Comparison of ENCODE assay signal across 38 cellular contexts in genomic region chr7:45894665-45895062, GRCh38. TPM values are rescaled to one million over a fixed set of nuclear protein-coding genes. Genes with fewer than 3 reads are reported as not detected.
"Had no signal": no experiment of that assay in that cellular context is flagged by ENCODE, and none has a peak within 500 bp of the region (broad histone marks: within the 10 kb centered on the region; RNA-seq: fewer than 3 reads in every experiment).

No MANE protein-coding gene starts in this region.

- ATAC-seq: activated CD8-positive, alpha-beta T cell treated with anti-CD3 and anti-CD28 coated beads for 36 hours; activated naive CD4-positive, alpha-beta T cell treated with anti-CD3 and anti-CD28 coated beads, Interleukin-2, amount 50 U/mL, for 72 hours; activated T-cell treated with anti-CD3 and anti-CD28 coated beads, Interleukin-2, amount 50 U/mL, for 4 hours; activated T-cell treated with anti-CD3 and anti-CD28 coated beads, Interleukin-2, amount 50 U/mL, for 72 hours; activated T-helper 17 cell treated with anti-CD3 and anti-CD28 coated beads, Interleukin-2, amount 50 U/mL, for 72 hours; body of pancreas; T-cell had no signal

- H3K9me3 ChIP-seq: adrenal gland, body of pancreas, breast epithelium had no signal

- H3K4me1 Mint-ChIP-seq: activated B cell treated with CpG ODN at 0.5 μM for 24 hours; activated CD4-positive, alpha-beta T cell treated with anti-CD3 and anti-CD28 coated beads, Interleukin-2, amount 10 ng/mL, durations not matched to agents 24 days and 14 days; activated naive CD4-positive, alpha-beta T cell treated with anti-CD3 and anti-CD28 coated beads, Interleukin-2, amount 10 ng/mL, durations not matched to agents 7 days and 5 days; activated naive CD8-positive, alpha-beta T cell treated with anti-CD3 and anti-CD28 coated beads for 36 hours; activated T-helper 17 cell treated with anti-CD3 and anti-CD28 coated beads, Interleukin-2, amount 50 U/mL, for 72 hours; T-cell had no signal

- FAIRE-seq: astrocyte, TTC549 had no signal

- H3K27ac Mint-ChIP-seq: activated B cell treated with CpG ODN at 0.5 μM for 24 hours; activated CD4-positive, alpha-beta memory T cell treated with anti-CD3 and anti-CD28 coated beads for 36 hours; activated CD4-positive, alpha-beta T cell treated with anti-CD3 and anti-CD28 coated beads, Interleukin-2, amount 10 ng/mL, durations not matched to agents 24 days and 14 days; activated CD8-positive, alpha-beta T cell treated with anti-CD3 and anti-CD28 coated beads for 36 hours; activated naive CD4-positive, alpha-beta T cell treated with anti-CD3 and anti-CD28 coated beads, Interleukin-2, amount 10 ng/mL, durations not matched to agents 7 days and 5 days; activated naive CD4-positive, alpha-beta T cell treated with anti-CD3 and anti-CD28 coated beads, Interleukin-2, amount 50 U/mL, for 72 hours; activated naive CD8-positive, alpha-beta T cell treated with anti-CD3 and anti-CD28 coated beads for 36 hours; activated T-cell treated with anti-CD3 and anti-CD28 coated beads, Interleukin-2, amount 50 U/mL, for 72 hours; activated T-helper 1 cell treated with anti-CD3 and anti-CD28 coated beads, Interleukin-12 subunit alpha, Interleukin-12 subunit beta, Interleukin-2, Interleukin-4 antibody, amounts not matched to agents 30 ng/mL and 10 ng/mL and 1 ng/mL, durations not matched to agents 14 hours and 24 hours and 36 hours; activated T-helper 17 cell treated with anti-CD3 and anti-CD28 coated beads, Interleukin-2, amount 50 U/mL, for 72 hours; T-cell; T-helper 2 cell treated with Interferon-gamma antibody and Interleukin-4, amounts not matched to agents 5 μg/mL and 100 μg/mL, for 36 hours had no signal

- H3K36me3 ChIP-seq: adrenal gland, brain microvascular endothelial cell, breast epithelium had no signal

- H3K4me1 ChIP-seq: adrenal gland, body of pancreas, breast epithelium had no signal

- H3K4me3 ChIP-seq: adrenal gland, body of pancreas, breast epithelium had no signal

- H3K27ac ChIP-seq: adrenal gland, body of pancreas, brain microvascular endothelial cell, breast epithelium, VCaP had no signal

- DNase-seq: activated B cell treated with CpG ODN at 0.5 μM for 24 hours; activated CD4-positive, alpha-beta memory T cell treated with anti-CD3 and anti-CD28 coated beads for 36 hours; activated CD4-positive, alpha-beta T cell treated with anti-CD3 and anti-CD28 coated beads for 4 hours; activated CD4-positive, alpha-beta T cell treated with anti-CD3 and anti-CD28 coated beads, Interleukin-2, amount 10 ng/mL, durations not matched to agents 24 days and 14 days; activated CD4-positive, alpha-beta T cell treated with anti-CD3 and anti-CD28 coated beads, Interleukin-2, amount 50 U/mL, for 1 hour; activated CD4-positive, alpha-beta T cell treated with anti-CD3 and anti-CD28 coated beads, Interleukin-2, amount 50 U/mL, for 4 hours; activated CD4-positive, CD25-positive, alpha-beta regulatory T cell treated with anti-CD3 and anti-CD28 coated beads, Interleukin-2, amount 50 U/mL, for 72 hours; activated CD8-positive, alpha-beta memory T cell treated with anti-CD3 and anti-CD28 coated beads, Interleukin-2, amount 50 U/mL, for 4 hours; activated CD8-positive, alpha-beta T cell treated with anti-CD3 and anti-CD28 coated beads for 36 hours; activated gamma-delta T cell; activated naive CD4-positive, alpha-beta T cell treated with anti-CD3 and anti-CD28 coated beads, Interleukin-2, amount 10 ng/mL, durations not matched to agents 7 days and 5 days; activated naive CD4-positive, alpha-beta T cell treated with Interleukin-2 at 50 U/mL for 16 hours; activated naive CD8-positive, alpha-beta T cell treated with anti-CD3 and anti-CD28 coated beads for 36 hours; activated T-cell treated with anti-CD3 and anti-CD28 coated beads for 4 hours; activated T-cell treated with anti-CD3 and anti-CD28 coated beads, Interleukin-2, amount 50 U/mL, for 1 hour; activated T-cell treated with anti-CD3 and anti-CD28 coated beads, Interleukin-2, amount 50 U/mL, for 4 hours; activated T-cell treated with anti-CD3 and anti-CD28 coated beads, Interleukin-2, amount 50 U/mL, for 72 hours; adrenal gland; amniotic stem cell; body of pancreas; brain microvascular endothelial cell; central memory CD4-positive, alpha-beta T cell; T-cell; T-helper 2 cell; T-helper 9 cell had no signal

- H3K4me3 Mint-ChIP-seq: activated B cell treated with CpG ODN at 0.5 μM for 24 hours; activated CD4-positive, alpha-beta memory T cell treated with anti-CD3 and anti-CD28 coated beads for 36 hours; activated CD4-positive, alpha-beta T cell treated with anti-CD3 and anti-CD28 coated beads, Interleukin-2, amount 10 ng/mL, durations not matched to agents 24 days and 14 days; activated CD8-positive, alpha-beta T cell treated with anti-CD3 and anti-CD28 coated beads for 36 hours; activated naive CD4-positive, alpha-beta T cell treated with anti-CD3 and anti-CD28 coated beads, Interleukin-2, amount 10 ng/mL, durations not matched to agents 7 days and 5 days; activated naive CD8-positive, alpha-beta T cell treated with anti-CD3 and anti-CD28 coated beads for 36 hours; activated T-cell treated with anti-CD3 and anti-CD28 coated beads, Interleukin-2, amount 50 U/mL, for 4 hours; activated T-cell treated with anti-CD3 and anti-CD28 coated beads, Interleukin-2, amount 50 U/mL, for 72 hours; activated T-helper 1 cell treated with anti-CD3 and anti-CD28 coated beads, Interleukin-12 subunit alpha, Interleukin-12 subunit beta, Interleukin-2, Interleukin-4 antibody, amounts not matched to agents 30 ng/mL and 10 ng/mL and 1 ng/mL, durations not matched to agents 14 hours and 24 hours and 36 hours; activated T-helper 17 cell treated with anti-CD3 and anti-CD28 coated beads, Interleukin-2, amount 50 U/mL, for 72 hours; T-cell; T-helper 2 cell treated with Interferon-gamma antibody and Interleukin-4, amounts not matched to agents 5 μg/mL and 100 μg/mL, for 36 hours had no signal

- H3K27me3 ChIP-seq: body of pancreas, brain microvascular endothelial cell had no signal

- H3K36me3 Mint-ChIP-seq: activated CD4-positive, alpha-beta memory T cell treated with anti-CD3 and anti-CD28 coated beads for 36 hours; activated naive CD4-positive, alpha-beta T cell treated with anti-CD3 and anti-CD28 coated beads, Interleukin-2, amount 10 ng/mL, durations not matched to agents 7 days and 5 days; activated naive CD4-positive, alpha-beta T cell treated with anti-CD3 and anti-CD28 coated beads, Interleukin-2, amount 50 U/mL, for 72 hours; activated naive CD8-positive, alpha-beta T cell treated with anti-CD3 and anti-CD28 coated beads for 36 hours; T-cell had no signal

RNA-seq across cellular contexts. Expression of gene IGFBP1, which starts 6.4 kb away (rescaled TPM):
- total RNA-seq: activated B cell treated with CpG ODN at 0.5 μM for 24 hours; activated CD4-positive, alpha-beta memory T cell treated with anti-CD3 and anti-CD28 coated beads for 36 hours; activated CD4-positive, alpha-beta T cell treated with anti-CD3 and anti-CD28 coated beads, Interleukin-2, amount 10 ng/mL, durations not matched to agents 24 days and 14 days; activated CD8-positive, alpha-beta memory T cell treated with anti-CD3 and anti-CD28 coated beads for 36 hours; activated CD8-positive, alpha-beta T cell treated with anti-CD3 and anti-CD28 coated beads for 36 hours; activated naive CD4-positive, alpha-beta T cell treated with anti-CD3 and anti-CD28 coated beads, Interleukin-2, amount 50 U/mL, for 72 hours; activated naive CD8-positive, alpha-beta T cell treated with anti-CD3 and anti-CD28 coated beads for 36 hours; activated T-cell treated with anti-CD3 and anti-CD28 coated beads, Interleukin-2, amount 50 U/mL, for 72 hours; activated T-helper 1 cell treated with anti-CD3 and anti-CD28 coated beads, Interleukin-12 subunit alpha, Interleukin-12 subunit beta, Interleukin-2, Interleukin-4 antibody, amounts not matched to agents 30 ng/mL and 10 ng/mL and 1 ng/mL, durations not matched to agents 14 hours and 24 hours and 36 hours; activated T-helper 17 cell treated with anti-CD3 and anti-CD28 coated beads, Interleukin-2, amount 50 U/mL, for 72 hours; aorta; astrocyte; cardiac septum; T-helper 1 cell treated with Interleukin-12 subunit alpha and Interleukin-12 subunit beta and Interleukin-4 antibody, amounts not matched to agents 30 ng/mL and 1 ng/mL, for 36 hours had no signal
- polyA plus RNA-seq: aorta had no signal

RNA-seq across cellular contexts. Expression of gene CCDC201, which starts 21.8 kb away (rescaled TPM):
- total RNA-seq: activated B cell treated with CpG ODN at 0.5 μM for 24 hours; activated CD4-positive, alpha-beta memory T cell treated with anti-CD3 and anti-CD28 coated beads for 36 hours; activated CD4-positive, alpha-beta T cell treated with anti-CD3 and anti-CD28 coated beads, Interleukin-2, amount 10 ng/mL, durations not matched to agents 24 days and 14 days; activated CD8-positive, alpha-beta memory T cell treated with anti-CD3 and anti-CD28 coated beads for 36 hours; activated CD8-positive, alpha-beta T cell treated with anti-CD3 and anti-CD28 coated beads for 36 hours; activated naive CD4-positive, alpha-beta T cell treated with anti-CD3 and anti-CD28 coated beads, Interleukin-2, amount 50 U/mL, for 72 hours; activated naive CD8-positive, alpha-beta T cell treated with anti-CD3 and anti-CD28 coated beads for 36 hours; activated T-cell treated with anti-CD3 and anti-CD28 coated beads, Interleukin-2, amount 50 U/mL, for 4 hours; activated T-cell treated with anti-CD3 and anti-CD28 coated beads, Interleukin-2, amount 50 U/mL, for 72 hours; activated T-helper 1 cell treated with anti-CD3 and anti-CD28 coated beads, Interleukin-12 subunit alpha, Interleukin-12 subunit beta, Interleukin-2, Interleukin-4 antibody, amounts not matched to agents 30 ng/mL and 10 ng/mL and 1 ng/mL, durations not matched to agents 14 hours and 24 hours and 36 hours; activated T-helper 17 cell treated with anti-CD3 and anti-CD28 coated beads, Interleukin-2, amount 50 U/mL, for 72 hours; adrenal gland; aorta; astrocyte; body of pancreas; breast epithelium; cardiac septum; cerebellum; T-cell; T-helper 1 cell treated with Interleukin-12 subunit alpha and Interleukin-12 subunit beta and Interleukin-4 antibody, amounts not matched to agents 30 ng/mL and 1 ng/mL, for 36 hours had no signal
- polyA plus RNA-seq: adrenal gland, aorta had no signal

RNA-seq across cellular contexts. Expression of gene IGFBP3, which starts 26.4 kb away (rescaled TPM):
- total RNA-seq: activated B cell treated with CpG ODN at 0.5 μM for 24 hours had no signal
